Comparison of ENCODE assay signal across 1 cellular context in the genomic region with DNA sequence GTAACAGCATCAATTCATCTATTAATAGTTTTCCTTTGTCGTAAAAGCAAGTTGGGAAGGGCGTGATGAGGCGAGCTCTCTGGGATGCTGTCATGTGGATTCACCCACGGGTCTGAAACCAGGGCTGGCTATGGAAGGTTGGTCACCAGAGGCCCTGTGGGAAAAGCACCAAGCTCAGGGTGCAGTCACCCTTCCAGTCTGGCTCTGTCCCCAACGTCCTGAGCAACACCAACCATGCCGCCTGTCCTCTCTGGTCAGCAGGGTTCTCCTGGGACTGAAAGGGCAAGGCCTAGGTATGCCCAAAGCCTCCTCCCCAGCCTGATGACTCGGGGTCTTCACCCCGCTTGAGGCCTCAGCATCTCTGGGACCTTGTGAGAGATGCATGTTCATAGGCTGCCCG.
TF ChIP-seq lines count a peak whose summit lies in the region.

No MANE protein-coding gene starts in this region.

TF ChIP-seq in H1, 55 proteins besides CTCF, POLR2A, EP300 and RAD21:
- no peak for TF ChIP-seq CTBP2 (IDR thresholded peaks at IDR 0.05; ENCODE audit: borderline replicate concordance, insufficient read depth, insufficient read length, low read length)
- no peak for TF ChIP-seq CBX5 (IDR thresholded peaks at IDR 0.05; ENCODE audit: low read depth, low read length)
- TF ChIP-seq EZH2 (IDR thresholded peaks at IDR 0.05; ENCODE audit: low read depth, low read length, severe bottlenecking): no peak
- TF ChIP-seq, protein P1, sequence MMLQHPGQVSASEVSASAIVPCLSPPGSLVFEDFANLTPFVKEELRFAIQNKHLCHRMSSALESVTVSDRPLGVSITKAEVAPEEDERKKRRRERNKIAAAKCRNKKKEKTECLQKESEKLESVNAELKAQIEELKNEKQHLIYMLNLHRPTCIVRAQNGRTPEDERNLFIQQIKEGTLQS (IDR thresholded peaks at IDR 0.05; ENCODE audit: insufficient read depth, low read depth, low read length): no peak
- TF ChIP-seq, protein P2, sequence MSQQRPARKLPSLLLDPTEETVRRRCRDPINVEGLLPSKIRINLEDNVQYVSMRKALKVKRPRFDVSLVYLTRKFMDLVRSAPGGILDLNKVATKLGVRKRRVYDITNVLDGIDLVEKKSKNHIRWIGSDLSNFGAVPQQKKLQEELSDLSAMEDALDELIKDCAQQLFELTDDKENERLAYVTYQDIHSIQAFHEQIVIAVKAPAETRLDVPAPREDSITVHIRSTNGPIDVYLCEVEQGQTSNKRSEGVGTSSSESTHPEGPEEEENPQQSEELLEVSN (IDR thresholded peaks at IDR 0.05): no peak
- TF ChIP-seq POLR2AphosphoS5 (IDR thresholded peaks at IDR 0.05; ENCODE audit: low read depth, low read length): no peak
- no peak for TF ChIP-seq TAF7 (optimal IDR thresholded peaks at IDR 0.05; ENCODE audit: borderline replicate concordance, low read depth, low read length)
TF ChIP-seq in H1: peak in this region for 0.
